ENCODE assay signal across 16 cellular contexts in the genomic region with DNA sequence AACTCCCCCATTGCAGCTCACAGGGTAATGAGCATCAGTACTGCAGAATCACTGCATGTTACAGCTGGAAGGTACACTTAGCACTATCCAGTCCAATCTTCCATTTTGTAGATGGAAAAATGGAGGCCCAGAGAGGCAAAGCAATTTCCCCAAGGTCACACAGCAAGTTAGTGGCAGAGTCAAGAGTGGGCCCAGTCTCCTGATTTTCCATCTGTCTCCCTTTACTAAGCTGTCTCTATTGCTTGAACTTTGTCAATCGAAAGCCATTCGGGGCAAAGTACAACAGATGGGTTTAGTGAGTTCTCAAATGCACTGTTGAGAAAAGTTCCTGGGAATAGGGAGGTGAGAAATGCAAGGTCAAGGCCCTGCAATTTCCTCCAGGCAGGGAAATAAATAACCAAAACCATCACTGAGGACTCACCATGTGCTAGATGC. TPM values are rescaled to one million over a fixed set of nuclear protein-coding genes. Genes with fewer than 3 reads are reported as not detected.
DNase-seq lines count a peak whose midpoint lies in the region; TF ChIP-seq lines count a peak whose summit lies in the region.
"Had no signal": no experiment of that assay in that cellular context is flagged by ENCODE, and none has a peak within 500 bp of the region (broad histone marks: within the 10 kb centered on the region; RNA-seq: fewer than 3 reads in every experiment).

No MANE protein-coding gene starts in this region.

- H3K27ac ChIP-seq in VCaP (peak overlapping the region; percentile 91), liver (ENCODE audit: low read depth in 1 of 2, low read length in 2 of 2) (peak overlapping the region in 1 of 2 donors; percentile 34), Karpas-422 (ENCODE audit: low read length) (no peak overlapping the region)
- H3K27ac ChIP-seq: BLaER1 treated with 17β-estradiol and CSF1 and Interleukin-3, amounts not matched to agents 10 nM and 100 nM had no signal

- DNase-seq in activated naive CD4-positive, alpha-beta T cell treated with Interleukin-2 at 50 U/mL for 16 hours = no peak
- peak; percentile 4 for DNase-seq in type B pancreatic cell (ENCODE audit: extremely low spot score, unreplicated experiment)
- no peak for DNase-seq in HAP-1 (ENCODE audit: low spot score in 2 of 2)
- no peak for DNase-seq in cerebellar cortex (ENCODE audit: low spot score)
- no peak for DNase-seq in Karpas-422
- DNase-seq: 8988T, GOT3, HFFc6, NCI-H1436, NCI-H2171 treated with DMSO at 0.1 percent for 48 hours, NCI-H446 treated with DMSO at 0.1 percent for 48 hours, NCI-H748 treated with DMSO at 0.1 percent for 48 hours had no signal

- WGBS in liver = 29% methylated on average over 2 of the region's 2 CpGs

- no peak overlapping the region for H3K4me2 ChIP-seq in Karpas-422 (ENCODE audit: low read depth, low read length, poor library complexity, severe bottlenecking)
- H3K4me2 ChIP-seq: BLaER1 treated with 17β-estradiol and CSF1 and Interleukin-3, amounts not matched to agents 10 nM and 100 nM had no signal

- in situ Hi-C loops in HAP-1 (cut with MboI; ENCODE audit: low sequenced_read_pairs) = no loop called here

- no peak overlapping the region for H2AFZ ChIP-seq in Karpas-422 (ENCODE audit: low read length)

- peaks cover 5% of the 10 kb centered on the region for H3K9me3 Mint-ChIP-seq in activated naive CD4-positive, alpha-beta T cell treated with anti-CD3 and anti-CD28 coated beads, Interleukin-2, amount 50 U/mL, for 24 hours
- no peaks in the 10 kb centered on the region for H3K9me3 Mint-ChIP-seq in type B pancreatic cell

- H3K4me1 Mint-ChIP-seq in activated naive CD4-positive, alpha-beta T cell treated with anti-CD3 and anti-CD28 coated beads, Interleukin-2, amount 50 U/mL, for 24 hours = peaks cover 35% of the 10 kb centered on the region
- H3K4me1 Mint-ChIP-seq in type B pancreatic cell (ENCODE audit: unreplicated experiment) = peaks cover 32% of the 10 kb centered on the region

- H3K4me3 ChIP-seq in liver (ENCODE audit: low read depth in 1 of 3, low read length in 3 of 3) (no peak overlapping the region), HAP-1 (no peak overlapping the region), Karpas-422 (ENCODE audit: low read length) (no peak overlapping the region)
- H3K4me3 ChIP-seq: BLaER1 treated with 17β-estradiol and CSF1 and Interleukin-3, amounts not matched to agents 10 nM and 100 nM had no signal

- peak overlapping the region; percentile 13 for H3K27ac Mint-ChIP-seq in activated naive CD4-positive, alpha-beta T cell treated with anti-CD3 and anti-CD28 coated beads, Interleukin-2, amount 50 U/mL, for 24 hours
- H3K27ac Mint-ChIP-seq in type B pancreatic cell = peak overlapping the region; percentile 13
- H3K27ac Mint-ChIP-seq: HFFc6 had no signal

- no peaks in the 10 kb centered on the region for H3K9me2 ChIP-seq in Karpas-422 (replicated peaks; ENCODE audit: insufficient read depth, low read length)

- TF ChIP-seq CTCF in VCaP (conservative IDR thresholded peaks at IDR 0.05) (no peak), liver (IDR thresholded peaks at IDR 0.05; ENCODE audit: low read depth, low read length, missing input control) (no peak), type B pancreatic cell (conservative IDR thresholded peaks at IDR 0.05) (no peak)

- H3K4me1 ChIP-seq in liver (ENCODE audit: control insufficient read depth in 4 of 4, insufficient read depth in 4 of 4, low read length in 3 of 4) = peaks cover 12 to 53% (median 37%) of the 10 kb centered on the region in 4 donors
- H3K4me1 ChIP-seq in HAP-1 = no peaks in the 10 kb centered on the region
- H3K4me1 ChIP-seq in Karpas-422 (ENCODE audit: low read length) = no peaks in the 10 kb centered on the region

- no peaks in the 10 kb centered on the region for H3K9me3 ChIP-seq in liver (ENCODE audit: control insufficient read depth in 4 of 4, low read length in 3 of 4)
- no peaks in the 10 kb centered on the region; the same call in 1 of the 2 replicates for H3K9me3 ChIP-seq in HAP-1
- no peaks in the 10 kb centered on the region for H3K9me3 ChIP-seq in Karpas-422 (ENCODE audit: low read length)

- TF ChIP-seq RAD21 in liver (IDR thresholded peaks at IDR 0.05) = peak; percentile 6 to 47

- H3K27me3 ChIP-seq in liver (ENCODE audit: control insufficient read depth in 4 of 4, insufficient read depth in 4 of 4, low read length in 3 of 4) (no peaks in the 10 kb centered on the region), HAP-1 (ENCODE audit: low read depth) (no peaks in the 10 kb centered on the region; the same call in 1 of the 2 replicates), Karpas-422 (ENCODE audit: low read length) (no peaks in the 10 kb centered on the region)
- H3K27me3 ChIP-seq: BLaER1 treated with 17β-estradiol and CSF1 and Interleukin-3, amounts not matched to agents 10 nM and 100 nM had no signal

- H3K79me2 ChIP-seq in Karpas-422 (ENCODE audit: low read length) = no peaks in the 10 kb centered on the region

- H3K27me3 Mint-ChIP-seq in activated naive CD4-positive, alpha-beta T cell treated with anti-CD3 and anti-CD28 coated beads, Interleukin-2, amount 50 U/mL, for 24 hours = no peaks in the 10 kb centered on the region
- peaks cover 3% of the 10 kb centered on the region for H3K27me3 Mint-ChIP-seq in type B pancreatic cell

- no peaks in the 10 kb centered on the region for H3K36me3 Mint-ChIP-seq in activated naive CD4-positive, alpha-beta T cell treated with anti-CD3 and anti-CD28 coated beads, Interleukin-2, amount 50 U/mL, for 24 hours
- H3K36me3 Mint-ChIP-seq in type B pancreatic cell = no peaks in the 10 kb centered on the region

- no peak overlapping the region for H3K9ac ChIP-seq in liver (ENCODE audit: low read depth in 1 of 2, low read length in 2 of 2)
- no peak overlapping the region for H3K9ac ChIP-seq in Karpas-422 (ENCODE audit: low read length)
- H3K9ac ChIP-seq: BLaER1 treated with 17β-estradiol and CSF1 and Interleukin-3, amounts not matched to agents 10 nM and 100 nM had no signal

- H3K4me3 Mint-ChIP-seq in activated naive CD4-positive, alpha-beta T cell treated with anti-CD3 and anti-CD28 coated beads, Interleukin-2, amount 50 U/mL, for 24 hours = no peak overlapping the region
- H3K4me3 Mint-ChIP-seq in type B pancreatic cell = no peak overlapping the region
- H3K4me3 Mint-ChIP-seq: HFFc6 had no signal

- H3K36me3 ChIP-seq in liver (ENCODE audit: control insufficient read depth in 4 of 4, insufficient read depth in 3 of 4, low read depth in 1 of 4, low read length in 3 of 4) = no peaks in the 10 kb centered on the region
- H3K36me3 ChIP-seq in HAP-1 (replicated peaks) = no peaks in the 10 kb centered on the region
- no peaks in the 10 kb centered on the region for H3K36me3 ChIP-seq in Karpas-422 (ENCODE audit: insufficient read depth, low read length)
- H3K36me3 ChIP-seq: BLaER1 treated with 17β-estradiol and CSF1 and Interleukin-3, amounts not matched to agents 10 nM and 100 nM had no signal

- H4K20me1 ChIP-seq in Karpas-422 (ENCODE audit: insufficient read depth, low read depth, low read length) = no peaks in the 10 kb centered on the region
- H4K20me1 ChIP-seq: BLaER1 treated with 17β-estradiol and CSF1 and Interleukin-3, amounts not matched to agents 10 nM and 100 nM had no signal

TF ChIP-seq in liver, 16 proteins besides CTCF, POLR2A, EP300 and RAD21:
- TF ChIP-seq HNF4G (IDR thresholded peaks at IDR 0.05) (peak; percentile 64), HNF4A (conservative IDR thresholded peaks at IDR 0.05) (peak; percentile 81 to 90), SP1 (IDR thresholded peaks at IDR 0.05) (peak; percentile 56), TAF1 (conservative IDR thresholded peaks at IDR 0.05) (no peak), RXRA (IDR thresholded peaks at IDR 0.05) (peak; percentile 38 to 73)
- TF ChIP-seq, protein P1, sequence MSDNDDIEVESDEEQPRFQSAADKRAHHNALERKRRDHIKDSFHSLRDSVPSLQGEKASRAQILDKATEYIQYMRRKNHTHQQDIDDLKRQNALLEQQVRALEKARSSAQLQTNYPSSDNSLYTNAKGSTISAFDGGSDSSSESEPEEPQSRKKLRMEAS (IDR thresholded peaks at IDR 0.05) = peak; percentile 48
- TF ChIP-seq, protein P2, sequence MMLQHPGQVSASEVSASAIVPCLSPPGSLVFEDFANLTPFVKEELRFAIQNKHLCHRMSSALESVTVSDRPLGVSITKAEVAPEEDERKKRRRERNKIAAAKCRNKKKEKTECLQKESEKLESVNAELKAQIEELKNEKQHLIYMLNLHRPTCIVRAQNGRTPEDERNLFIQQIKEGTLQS (IDR thresholded peaks at IDR 0.05) = no peak
TF ChIP-seq in liver: peak in this region for 5.

RNA-seq across cellular contexts. Expression of a gene that starts 50.4 kb away (rescaled TPM):
- 1 to 10 TPM; 2.6 to 7.4 TPM for total RNA-seq in liver
- polyA plus RNA-seq in liver = 1 to 10 TPM in 1 of 2 donors, under 1 TPM in 1; 0.88 to 3.4 TPM
- 11.3 and 14.7 TPM in 2 replicates for total RNA-seq in type B pancreatic cell (ENCODE audit: low replicate concordance)
- not detected in 2 replicates for total RNA-seq in Karpas-422 (2014; rRNA removed; shearing (Covaris generic); ENCODE audit: low replicate concordance)
